1 cellular context compared by ENCODE assay signal in genomic region chr7:134804854-134805253, GRCh38.
TF ChIP-seq lines count a peak whose summit lies in the region.

No MANE protein-coding gene starts in this region.

TF ChIP-seq in IMR-90, 13 proteins besides CTCF, POLR2A, EP300 and RAD21:
- no peak for TF ChIP-seq NFE2L2 (IDR thresholded peaks at IDR 0.05; ENCODE audit: low read depth, low read length)
- no peak for TF ChIP-seq MXI1 (IDR thresholded peaks at IDR 0.05; ENCODE audit: borderline replicate concordance, low read depth, low read length)
- TF ChIP-seq FOS (IDR thresholded peaks at IDR 0.05; ENCODE audit: low read depth, low read length): no peak
- TF ChIP-seq MAZ (IDR thresholded peaks at IDR 0.05; ENCODE audit: borderline replicate concordance, low read depth, low read length): no peak
- TF ChIP-seq USF2 (IDR thresholded peaks at IDR 0.05; ENCODE audit: low read depth, low read length): no peak
- no peak for TF ChIP-seq RCOR1 (IDR thresholded peaks at IDR 0.05; ENCODE audit: insufficient replicate concordance, low read length)
- TF ChIP-seq ELK1 (IDR thresholded peaks at IDR 0.05; ENCODE audit: borderline replicate concordance, low read depth, low read length): no peak
- no peak for TF ChIP-seq CEBPB (IDR thresholded peaks at IDR 0.05; ENCODE audit: low read depth, low read length)
